19 cellular contexts compared by ENCODE assay signal in genomic region chr14:71474291-71474690, GRCh38.
DNase-seq lines count a peak whose midpoint lies in the region; FAIRE-seq lines count a peak whose summit lies in the region.
"Had no signal": no experiment of that assay in that cellular context is flagged by ENCODE, and none has a peak within 500 bp of the region (broad histone marks: within the 10 kb centered on the region; RNA-seq: fewer than 3 reads in every experiment).

No MANE protein-coding gene starts in this region.

- H3K4ac ChIP-seq in mesenchymal stem cell (ENCODE audit: low read depth in 1 of 2, low read length in 2 of 2) = no peak overlapping the region

- no peak overlapping the region for H3K23ac ChIP-seq in mesenchymal stem cell (ENCODE audit: low read length in 2 of 2)

- no peak overlapping the region for H2BK5ac ChIP-seq in mesenchymal stem cell (ENCODE audit: low read depth, low read length, poor library complexity, severe bottlenecking)

- CTCF ChIA-PET in activated naive CD4-positive, alpha-beta T cell treated with anti-CD3 and anti-CD28 coated beads for 36 hours (lab: Charles Lee) = interaction anchor here (0.9 to 1.0 kb wide), 2 partner anchors 71 to 140 kb away, joined by 3 read pairs; no protein-coding TSS in a partner anchor

- H3K4me1 ChIP-seq in mesenchymal stem cell (ENCODE audit: control insufficient read depth, insufficient read depth, low read depth, low read length) = no peaks in the 10 kb centered on the region

- FAIRE-seq in urothelium cell line (lab: Jason Lieb, UNC) = no peak
- FAIRE-seq: bronchial epithelial cell had no signal

- H3K36me3 Mint-ChIP-seq in activated naive CD4-positive, alpha-beta T cell treated with anti-CD3 and anti-CD28 coated beads for 36 hours (ENCODE audit: low read depth) = peaks cover 1% of the 10 kb centered on the region
- H3K36me3 Mint-ChIP-seq: WTC11 had no signal

- no peak overlapping the region for H2BK12ac ChIP-seq in mesenchymal stem cell (ENCODE audit: low read length in 2 of 2)

- no peaks in the 10 kb centered on the region for H3K36me3 ChIP-seq in mesenchymal stem cell (ENCODE audit: control insufficient read depth in 1 of 2, insufficient read depth in 2 of 2, low read depth in 1 of 2, low read length in 2 of 2)
- H3K36me3 ChIP-seq: left ventricle myocardium inferior, neutrophil, thoracic aorta had no signal

- peaks cover 57% of the 10 kb centered on the region for H3K4me1 Mint-ChIP-seq in activated naive CD4-positive, alpha-beta T cell treated with anti-CD3 and anti-CD28 coated beads for 36 hours (ENCODE audit: low read depth)

- no peaks in the 10 kb centered on the region for H3K27me3 Mint-ChIP-seq in activated naive CD4-positive, alpha-beta T cell treated with anti-CD3 and anti-CD28 coated beads for 36 hours (ENCODE audit: low read depth)
- H3K27me3 Mint-ChIP-seq: activated T-helper 17 cell treated with anti-CD3 and anti-CD28 coated beads, Interleukin-2, amount 50 U/mL, for 72 hours had no signal

- H3K27ac Mint-ChIP-seq in activated naive CD4-positive, alpha-beta T cell treated with anti-CD3 and anti-CD28 coated beads for 36 hours = no peak overlapping the region
- H3K27ac Mint-ChIP-seq: activated T-helper 17 cell treated with anti-CD3 and anti-CD28 coated beads, Interleukin-2, amount 50 U/mL, for 72 hours; stimulated activated effector memory CD8-positive, alpha-beta T cell treated with anti-CD3 and anti-CD28 coated beads, Interleukin-12 subunit alpha, Interleukin-12 subunit beta, amount 100 ng/mL, for 72 hours; WTC11 had no signal

- H3K14ac ChIP-seq in mesenchymal stem cell (ENCODE audit: low read length in 2 of 2) = no peak overlapping the region

- peak; percentile 94 for DNase-seq in DMS79 treated with DMSO at 0.1 percent for 48 hours (lab: John Stamatoyannopoulos, UW)
- peak; percentile 39 for DNase-seq in NCI-H128 (lab: John Stamatoyannopoulos, UW; ENCODE audit: unreplicated experiment)
- DNase-seq in NCI-H2227 treated with DMSO at 0.1 percent for 48 hours (lab: John Stamatoyannopoulos, UW) = peak; percentile 37
- no peak for DNase-seq in urothelium cell line (ENCODE audit: low spot score)
- DNase-seq in activated naive CD4-positive, alpha-beta T cell treated with anti-CD3 and anti-CD28 coated beads for 36 hours = no peak
- no peak for DNase-seq in mesenchymal stem cell
- DNase-seq in SIG-M5 (lab: John Stamatoyannopoulos, UW) = no peak
- DNase-seq: dorsolateral prefrontal cortex, left ventricle myocardium inferior, mucosa of descending colon, NCI-H226, retina had no signal

- no peak overlapping the region for H3K4me3 ChIP-seq in mesenchymal stem cell (ENCODE audit: insufficient read depth in 1 of 2, low read depth in 1 of 2, low read length in 2 of 2)
- H3K4me3 ChIP-seq: left ventricle myocardium inferior, mucosa of descending colon, thoracic aorta had no signal

- H2AK5ac ChIP-seq in mesenchymal stem cell (ENCODE audit: low read length, severe bottlenecking) = no peak overlapping the region

- H4K91ac ChIP-seq in mesenchymal stem cell (ENCODE audit: low read length) = no peak overlapping the region

- no peak overlapping the region for H2BK120ac ChIP-seq in mesenchymal stem cell (ENCODE audit: low read depth, low read length)

- 93% methylated on average over 1 of the region's 1 CpG for WGBS in mesenchymal stem cell

- no peaks in the 10 kb centered on the region for H3K27me3 ChIP-seq in mesenchymal stem cell (ENCODE audit: control insufficient read depth in 1 of 2, insufficient read depth in 1 of 2, low read length in 2 of 2)
- H3K27me3 ChIP-seq: dorsolateral prefrontal cortex, neutrophil had no signal

- H3K9ac ChIP-seq in mesenchymal stem cell (ENCODE audit: low read length) = no peak overlapping the region

- H3K9me3 Mint-ChIP-seq in activated naive CD4-positive, alpha-beta T cell treated with anti-CD3 and anti-CD28 coated beads for 36 hours = no peaks in the 10 kb centered on the region
- H3K9me3 Mint-ChIP-seq: activated T-helper 17 cell treated with anti-CD3 and anti-CD28 coated beads, Interleukin-2, amount 50 U/mL, for 72 hours; stimulated activated effector memory CD8-positive, alpha-beta T cell treated with anti-CD3 and anti-CD28 coated beads, Interleukin-12 subunit alpha, Interleukin-12 subunit beta, amount 100 ng/mL, for 72 hours; WTC11 had no signal

- no peak overlapping the region for H2AFZ ChIP-seq in mesenchymal stem cell (ENCODE audit: low read depth, low read length)

- H2BK15ac ChIP-seq in mesenchymal stem cell (ENCODE audit: low read depth, poor library complexity, severe bottlenecking) = no peak overlapping the region

- intact Hi-C loops in activated naive CD4-positive, alpha-beta T cell treated with anti-CD3 and anti-CD28 coated beads for 36 hours (cut with micrococcal nuclease) = loop anchor here (5.0 kb wide), 1 partner anchor 152 kb away; the partner anchor contains the start of gene SIPA1L1

- no peak overlapping the region for H3K18ac ChIP-seq in mesenchymal stem cell (ENCODE audit: low read depth in 1 of 2, low read length in 2 of 2)

- H3K27ac ChIP-seq in cingulate gyrus (ENCODE audit: low read depth, low read length) = peak overlapping the region; percentile 33
- H3K27ac ChIP-seq in mesenchymal stem cell (ENCODE audit: low read length, poor library complexity, severe bottlenecking) = no peak overlapping the region
- H3K27ac ChIP-seq: left ventricle myocardium inferior, thoracic aorta had no signal

- no peak overlapping the region for H4K8ac ChIP-seq in mesenchymal stem cell (ENCODE audit: low read length)

- no peaks in the 10 kb centered on the region for H3K9me3 ChIP-seq in mesenchymal stem cell (ENCODE audit: control insufficient read depth, low read length)
- H3K9me3 ChIP-seq: left ventricle myocardium inferior, mucosa of descending colon, neutrophil, thoracic aorta had no signal

- peaks cover 10% of the 10 kb centered on the region for H3K79me1 ChIP-seq in mesenchymal stem cell (replicated peaks; ENCODE audit: low read length, poor library complexity, severe bottlenecking)

- no peak overlapping the region for H3K4me3 Mint-ChIP-seq in activated naive CD4-positive, alpha-beta T cell treated with anti-CD3 and anti-CD28 coated beads for 36 hours
- H3K4me3 Mint-ChIP-seq: activated T-helper 17 cell treated with anti-CD3 and anti-CD28 coated beads, Interleukin-2, amount 50 U/mL, for 72 hours; stimulated activated effector memory CD8-positive, alpha-beta T cell treated with anti-CD3 and anti-CD28 coated beads, Interleukin-12 subunit alpha, Interleukin-12 subunit beta, amount 100 ng/mL, for 72 hours; WTC11 had no signal

- H3K4me2 ChIP-seq in mesenchymal stem cell (ENCODE audit: low read length, poor library complexity, severe bottlenecking) = no peak overlapping the region

Comparison
In these comparisons a context has a peak if more than half of its experiments do, and no peak if none do; other contexts are left out.
1. DNase-seq: peak in DMS79 treated with DMSO at 0.1 percent for 48 hours (single experiment), NCI-H128 (single experiment) and NCI-H2227 treated with DMSO at 0.1 percent for 48 hours (single experiment); none in urothelium cell line (single experiment), activated naive CD4-positive, alpha-beta T cell treated with anti-CD3 and anti-CD28 coated beads for 36 hours (single experiment), mesenchymal stem cell (single experiment) and SIG-M5 (single experiment).